ENCODE assay signal across 28 cellular contexts in genomic region chr1:239805042-239805441, GRCh38.
DNase-seq lines count a peak whose midpoint lies in the region; ATAC-seq lines count a peak whose summit lies in the region.
"Had no signal": no experiment of that assay in that cellular context is flagged by ENCODE, and none has a peak within 500 bp of the region (broad histone marks: within the 10 kb centered on the region; RNA-seq: fewer than 3 reads in every experiment).

No MANE protein-coding gene starts in this region.

- H3K9ac ChIP-seq in stomach smooth muscle (ENCODE audit: low read length in 2 of 2), result no peak overlapping the region

- DNase-seq in ELR (ENCODE audit: low read depth), result peak; percentile 51
- no peak for DNase-seq in T-helper 17 cell
- DNase-seq in left lobe of liver (ENCODE audit: low spot score), result no peak
- DNase-seq in putamen (ENCODE audit: low spot score), result no peak
- DNase-seq in AG08396 (ENCODE audit: low spot score), result no peak
- DNase-seq: C1 segment of cervical spinal cord; Caco-2; CD8-positive, alpha-beta T cell; DMS 273 treated with DMSO at 0.1 percent for 48 hours; DMS79; EL; GF-D8; GOT3; HFFc6; KBM-7; MG63; NCI-H1105 treated with DMSO at 0.1 percent for 48 hours; NCI-H146; NCI-H1930; NCI-H2107; NCI-H446; NCI-H524 treated with DMSO at 0.1 percent for 48 hours; RPMI8226; SHP77 treated with DMSO at 0.1 percent for 48 hours had no signal

- H3K27me3 ChIP-seq in stomach smooth muscle (ENCODE audit: control insufficient read depth in 1 of 2, insufficient read depth in 2 of 2, low read length in 2 of 2), result no peaks in the 10 kb centered on the region

- peaks cover 15% of the 10 kb centered on the region for H3K27me3 Mint-ChIP-seq in T-helper 17 cell

- no peak overlapping the region for H3K27ac Mint-ChIP-seq in T-helper 17 cell
- H3K27ac Mint-ChIP-seq: CD8-positive, alpha-beta T cell; HFFc6 had no signal

- no peaks in the 10 kb centered on the region for H3K36me3 ChIP-seq in stomach smooth muscle (ENCODE audit: control insufficient read depth in 2 of 2, insufficient read depth in 2 of 2, low read length in 2 of 2)
- H3K36me3 ChIP-seq: HAP-1, MG63 had no signal

- H3K4me3 ChIP-seq in stomach smooth muscle (ENCODE audit: low read length in 2 of 2), result no peak overlapping the region
- H3K4me3 ChIP-seq: A549, HAP-1, MG63 had no signal

- H3K4me3 Mint-ChIP-seq in T-helper 17 cell, result peak overlapping the region; percentile 1
- H3K4me3 Mint-ChIP-seq: CD8-positive, alpha-beta T cell had no signal

- ATAC-seq in T-helper 17 cell (no peak), left lobe of liver (peak; percentile 21), GM18867 (IDR thresholded peaks at IDR 0.05; ENCODE audit: unreplicated experiment) (no peak)
- ATAC-seq: A549; CD8-positive, alpha-beta T cell had no signal

- H3K4me1 ChIP-seq in stomach smooth muscle (ENCODE audit: control insufficient read depth, insufficient read depth, low read length), result peaks cover 27% of the 10 kb centered on the region
- H3K4me1 ChIP-seq: A549, Caco-2, HAP-1 had no signal

- H3K4me1 Mint-ChIP-seq in T-helper 17 cell, result peaks cover 5% of the 10 kb centered on the region

- peak overlapping the region; percentile 58 for H3K27ac ChIP-seq in stomach smooth muscle (ENCODE audit: low read length)
- H3K27ac ChIP-seq: A549 had no signal

- H3K36me3 Mint-ChIP-seq in T-helper 17 cell (ENCODE audit: low read depth), result peaks cover 2% of the 10 kb centered on the region
- H3K36me3 Mint-ChIP-seq: CD8-positive, alpha-beta T cell had no signal

- H3K9me3 ChIP-seq in T-helper 17 cell (ENCODE audit: control insufficient read depth, low read length, poor library complexity, severe bottlenecking) (no peaks in the 10 kb centered on the region), stomach smooth muscle (ENCODE audit: control insufficient read depth in 2 of 2, low read length in 2 of 2) (no peaks in the 10 kb centered on the region)
- H3K9me3 ChIP-seq: A549, Caco-2, HAP-1, MG63 had no signal
